Comparison of ENCODE assay signal across 19 cellular contexts in the genomic region with DNA sequence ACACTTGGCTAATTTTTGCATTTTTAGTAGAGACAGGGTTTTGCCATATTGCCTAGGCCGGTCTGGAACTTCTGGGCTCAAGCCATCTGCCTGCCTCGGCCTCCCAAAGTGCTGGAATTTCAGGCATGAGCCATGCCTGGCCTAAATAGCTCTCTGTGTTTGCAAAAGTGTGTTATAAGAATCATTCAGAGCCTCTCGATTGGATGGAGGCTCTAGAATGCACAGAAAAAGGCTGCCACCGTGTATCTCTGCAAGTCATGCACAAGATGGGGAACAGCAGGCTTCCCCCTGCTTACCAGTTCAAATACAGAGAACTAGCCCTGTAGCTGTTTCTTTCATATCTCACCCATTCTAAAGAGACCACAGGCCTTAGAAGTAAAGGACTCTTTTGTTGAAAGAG. TPM values are rescaled to one million over a fixed set of nuclear protein-coding genes. Genes with fewer than 3 reads are reported as not detected.
DNase-seq lines count a peak whose midpoint lies in the region; ATAC-seq and TF ChIP-seq lines count a peak whose summit lies in the region.
"Had no signal": no experiment of that assay in that cellular context is flagged by ENCODE, and none has a peak within 500 bp of the region (broad histone marks: within the 10 kb centered on the region; RNA-seq: fewer than 3 reads in every experiment).

No MANE protein-coding gene starts in this region.

- H3K4me1 ChIP-seq in left ventricle myocardium inferior (peaks cover 26% of the 10 kb centered on the region), right cardiac atrium (ENCODE audit: control insufficient read depth, insufficient read depth, low read length) (peaks cover 3% of the 10 kb centered on the region)
- H3K4me1 ChIP-seq: A549, Caco-2 had no signal

- intact Hi-C loops in left ventricle myocardium inferior (cut with micrococcal nuclease): no loop called here
- intact Hi-C loops in right cardiac atrium (cut with DNase I): no loop called here
- intact Hi-C loops in sciatic nerve (cut with DNase I): no loop called here

- no peaks in the 10 kb centered on the region for H3K27me3 ChIP-seq in left ventricle myocardium inferior (ENCODE audit: low read depth)
- H3K27me3 ChIP-seq in right cardiac atrium (ENCODE audit: control insufficient read depth, insufficient read depth): no peaks in the 10 kb centered on the region

- ATAC-seq in right cardiac atrium: no peak
- ATAC-seq in sciatic nerve: no peak
- ATAC-seq in HG02885 (IDR thresholded peaks at IDR 0.05; ENCODE audit: poor library complexity, unreplicated experiment): no peak
- no peak for ATAC-seq in HG03135 (IDR thresholded peaks at IDR 0.05; ENCODE audit: unreplicated experiment)
- ATAC-seq: A549 had no signal

- peaks cover 33% of the 10 kb centered on the region for H3K36me3 ChIP-seq in left ventricle myocardium inferior

- TF ChIP-seq CTCF in left ventricle myocardium inferior (IDR thresholded peaks at IDR 0.05; ENCODE audit: borderline replicate concordance) (no peak), choroid plexus epithelial cell (conservative IDR thresholded peaks at IDR 0.05; ENCODE audit: low read depth, low read length) (no peak)

- H3K4me3 ChIP-seq in left ventricle myocardium inferior: no peak overlapping the region
- no peak overlapping the region for H3K4me3 ChIP-seq in right cardiac atrium (ENCODE audit: low read length)
- H3K4me3 ChIP-seq in choroid plexus epithelial cell (ENCODE audit: low read depth, low read length): no peak overlapping the region
- H3K4me3 ChIP-seq: A549, HAP-1 had no signal

- no peaks in the 10 kb centered on the region for H3K9me3 ChIP-seq in left ventricle myocardium inferior (replicated peaks)
- H3K9me3 ChIP-seq in right cardiac atrium (ENCODE audit: control insufficient read depth, low read length): no peaks in the 10 kb centered on the region
- H3K9me3 ChIP-seq: A549, Caco-2, HAP-1 had no signal

- no peak for DNase-seq in left ventricle myocardium inferior
- DNase-seq in right cardiac atrium: no peak
- peak; percentile 19 for DNase-seq in choroid plexus epithelial cell (ENCODE audit: low read depth)
- DNase-seq in sciatic nerve (ENCODE audit: low spot score): peak; percentile 22
- no peak for DNase-seq in GM03348 (ENCODE audit: low spot score)
- DNase-seq: AML-193; Caco-2; CD4-positive, alpha-beta T cell had no signal

- H3K27ac ChIP-seq in left ventricle myocardium inferior (replicated peaks) (peak overlapping the region; percentile 14), right cardiac atrium (ENCODE audit: low read length) (no peak overlapping the region)
- H3K27ac ChIP-seq: 22Rv1, A549, C4-2B, HL-60 had no signal

- 65% methylated on average over 4 of the region's 4 CpGs for WGBS in right cardiac atrium

RNA-seq across cellular contexts. Expression of gene FXN, which starts 28.3 kb away (rescaled TPM):
- 43.4 TPM for total RNA-seq in left ventricle myocardium inferior
- total RNA-seq in right cardiac atrium: 10 to 100 TPM; 24.6 to 28.9 (median 28.1) TPM
- polyA plus RNA-seq in right cardiac atrium: 18.1 TPM
- 7.2 TPM for total RNA-seq in sciatic nerve

RNA-seq across cellular contexts. Expression of gene PRKACG, which starts 49.9 kb away (rescaled TPM):
- total RNA-seq in left ventricle myocardium inferior (not detected), right cardiac atrium (not detected), sciatic nerve (not detected)
- not detected for polyA plus RNA-seq in right cardiac atrium
- total RNA-seq: Caco-2; CD4-positive, alpha-beta T cell; H1; HT1080 had no signal
- polyA plus RNA-seq: A549, BJ, H1, IgD-negative memory B cell had no signal

Comparison
In these comparisons a context has a peak if more than half of its experiments do, and no peak if none do; other contexts are left out.
1. DNase-seq: peak in choroid plexus epithelial cell (single experiment) and sciatic nerve (single experiment); none in left ventricle myocardium inferior (single experiment), right cardiac atrium (0 of 3) and GM03348 (single experiment).